Comparison of ENCODE assay signal across 12 cellular contexts in the genomic region with DNA sequence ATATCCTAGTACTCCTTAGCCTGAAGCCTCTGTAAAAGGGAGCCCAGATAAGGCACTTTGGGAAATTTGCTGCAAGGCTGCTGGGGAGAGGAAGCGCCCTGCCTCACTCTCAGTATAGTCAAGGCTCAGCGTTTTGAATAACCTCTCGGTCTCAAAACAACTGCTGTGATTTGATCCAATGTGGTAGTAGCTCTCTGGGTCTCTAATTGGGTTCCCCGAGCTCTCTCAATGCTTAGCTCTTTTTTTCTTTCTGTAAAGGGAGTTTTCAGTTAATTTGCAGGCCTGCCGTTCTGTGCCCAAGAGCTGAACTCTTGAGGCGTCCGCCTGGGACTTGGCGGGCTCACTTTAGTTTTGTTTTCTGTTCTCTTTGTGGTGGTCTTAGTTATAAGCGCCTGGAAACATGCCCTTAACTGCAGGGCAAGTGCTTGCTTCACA. TPM values are rescaled to one million over a fixed set of nuclear protein-coding genes. Genes with fewer than 3 reads are reported as not detected.
DNase-seq lines count a peak whose midpoint lies in the region; ATAC-seq and TF ChIP-seq lines count a peak whose summit lies in the region.
"Had no signal": no experiment of that assay in that cellular context is flagged by ENCODE, and none has a peak within 500 bp of the region (broad histone marks: within the 10 kb centered on the region; RNA-seq: fewer than 3 reads in every experiment).

No MANE protein-coding gene starts in this region.

- H4K20me1 ChIP-seq in mammary epithelial cell (ENCODE audit: insufficient read depth, low read length), result no peaks in the 10 kb centered on the region

- dilution Hi-C loops in mammary epithelial cell (cut with HindIII; ENCODE audit: low sequenced_read_pairs), result no loop called here

- no peaks in the 10 kb centered on the region for H3K4me1 ChIP-seq in mammary epithelial cell (ENCODE audit: insufficient read depth, low read length)

- H3K4me2 ChIP-seq in mammary epithelial cell (ENCODE audit: insufficient read depth, low read depth, low read length), result no peak overlapping the region

- H3K27me3 ChIP-seq in mammary epithelial cell (ENCODE audit: insufficient read depth, low read length), result no peaks in the 10 kb centered on the region

- H3K9ac ChIP-seq in mammary epithelial cell (ENCODE audit: insufficient read depth, low read length), result no peak overlapping the region

- TF ChIP-seq CTCF in mammary epithelial cell (conservative IDR thresholded peaks at IDR 0.05 in 1 of 2, IDR thresholded peaks at IDR 0.05 in 1 of 2; ENCODE audit: extremely low read depth in 1 of 2, insufficient read depth in 1 of 2, low read depth in 1 of 2, low read length in 2 of 2), result no peak

- H3K4me3 ChIP-seq in mammary epithelial cell (replicated peaks in 1 of 3; ENCODE audit: insufficient read depth in 1 of 3, low read depth in 2 of 3, low read length in 3 of 3), result no peak overlapping the region

- in situ Hi-C loops in mammary epithelial cell (cut with MboI; ENCODE audit: low sequenced_read_pairs in 2 of 2) (no loop called here), G401 (cut with HindIII; ENCODE audit: low sequenced_read_pairs) (no loop called here)

- intact Hi-C loops in left cardiac atrium (cut with DNase I) (no loop called here), mammary epithelial cell (cut with micrococcal nuclease) (no loop called here)

- no TSS peak for BruUV-seq in mammary epithelial cell (replicated peaks; lab: Mats Ljungman, UMichigan)

- no peaks in the 10 kb centered on the region for H3K36me3 ChIP-seq in mammary epithelial cell (ENCODE audit: insufficient read depth, low read length)

- no peaks in the 10 kb centered on the region for H3K9me3 ChIP-seq in mammary epithelial cell (replicated peaks; ENCODE audit: insufficient read depth, low read length)

- H2AFZ ChIP-seq in mammary epithelial cell (ENCODE audit: low read depth, low read length), result no peak overlapping the region

- H3K27ac ChIP-seq in mammary epithelial cell (ENCODE audit: insufficient read depth, low read depth, low read length), result no peak overlapping the region

- H3K79me2 ChIP-seq in mammary epithelial cell (ENCODE audit: insufficient read depth, low read length), result peaks cover 39% of the 10 kb centered on the region

- WGBS in mammary epithelial cell (ENCODE audit: low coverage, missing lambda C conversion rate), result 66% methylated on average over 9 of the region's 9 CpGs

- peak; percentile 62 to 65 for ATAC-seq in left cardiac atrium
- ATAC-seq in GM21786 (IDR thresholded peaks at IDR 0.05; ENCODE audit: unreplicated experiment), result no peak
- ATAC-seq: activated T-cell treated with anti-CD3 and anti-CD28 coated beads, Interleukin-2, amount 50 U/mL, for 4 hours had no signal

- CTCF ChIA-PET in mammary epithelial cell (lab: Charles Lee; ENCODE audit: low non-redundant PET), result no interaction called here

- DNase-seq in AG20443 (ENCODE audit: low spot score), result peak; percentile 27
- DNase-seq in amygdala (lab: John Stamatoyannopoulos, UW), result peak in 35 of 56 donors; percentile 7 to 75 (median 34)
- peak; percentile 39 for DNase-seq in left cardiac atrium
- DNase-seq in putamen (ENCODE audit: low spot score), result peak; percentile 75
- DNase-seq in mammary epithelial cell, result no peak
- no peak for DNase-seq in G401 (ENCODE audit: low spot score)
- DNase-seq in activated CD8-positive, alpha-beta memory T cell treated with anti-CD3 and anti-CD28 coated beads, Interleukin-2, amount 50 U/mL, for 48 hours, result no peak
- DNase-seq: activated T-cell treated with anti-CD3 and anti-CD28 coated beads, Interleukin-2, amount 50 U/mL, for 4 hours; NCI-H1436 treated with DMSO at 0.1 percent for 48 hours; OCI-M1; T-helper 9 cell had no signal

RNA-seq across cellular contexts. Expression of gene ZHX3, which starts 41.2 kb away (rescaled TPM):
- total RNA-seq in left cardiac atrium (10 to 100 TPM; 32.8 to 34.2 TPM), mammary epithelial cell (10 to 100 TPM; 27.0 to 39.7 TPM)
- polyA plus RNA-seq in mammary epithelial cell, result 15.3 TPM
- polyA minus RNA-seq in mammary epithelial cell, result 49.7 TPM
- 2.7 and 3.0 TPM in 2 replicates for total RNA-seq in G401 (2014; rRNA removed; shearing (Covaris generic))

Comparison
In these comparisons a context has a peak if more than half of its experiments do, and no peak if none do; other contexts are left out.
1. DNase-seq: peak in AG20443 (single experiment), amygdala (35 of 56), left cardiac atrium (single experiment) and putamen (single experiment); none in mammary epithelial cell (single experiment), G401 (single experiment) and activated CD8-positive, alpha-beta memory T cell treated with anti-CD3 and anti-CD28 coated beads, Interleukin-2, amount 50 U/mL, for 48 hours (single experiment).